ENCODE assay signal across 14 cellular contexts in genomic region chr5:73304381-73304780, GRCh38.
DNase-seq lines count a peak whose midpoint lies in the region; TF ChIP-seq lines count a peak whose summit lies in the region.
"Had no signal": no experiment of that assay in that cellular context is flagged by ENCODE, and none has a peak within 500 bp of the region (broad histone marks: within the 10 kb centered on the region; RNA-seq: fewer than 3 reads in every experiment).

No MANE protein-coding gene starts in this region.

- H3K9me3 Mint-ChIP-seq in osteocyte (ENCODE audit: unreplicated experiment): no peaks in the 10 kb centered on the region
- no peaks in the 10 kb centered on the region for H3K9me3 Mint-ChIP-seq in type B pancreatic cell

- DNase-seq in AG20443 (ENCODE audit: low spot score) (peak; percentile 66), M059J (ENCODE audit: low read depth) (peak; percentile 46), dedifferentiated amniotic fluid mesenchymal stem cell (ENCODE audit: extremely low spot score) (peak; percentile 63), osteocyte (ENCODE audit: extremely low spot score, unreplicated experiment) (no peak), type B pancreatic cell (ENCODE audit: extremely low spot score, unreplicated experiment) (no peak), hepatic stellate cell (ENCODE audit: low spot score) (no peak), ureter (ENCODE audit: low spot score) (no peak)
- DNase-seq: AML-193, MM.1S, NCI-H1105 treated with DMSO at 0.1 percent for 48 hours, NCI-H1694 treated with DMSO at 0.1 percent for 48 hours, NCI-H2171, NCI-H748 treated with DMSO at 0.1 percent for 48 hours had no signal

- TF ChIP-seq CTCF in osteocyte (IDR thresholded peaks at IDR 0.05) (no peak), type B pancreatic cell (conservative IDR thresholded peaks at IDR 0.05) (no peak)

- H3K4me1 Mint-ChIP-seq in osteocyte (ENCODE audit: unreplicated experiment) (peaks cover 60% of the 10 kb centered on the region), type B pancreatic cell (ENCODE audit: unreplicated experiment) (peaks cover 29% of the 10 kb centered on the region)

- H3K36me3 Mint-ChIP-seq in osteocyte (ENCODE audit: unreplicated experiment): peaks cover 5% of the 10 kb centered on the region
- peaks cover 3% of the 10 kb centered on the region for H3K36me3 Mint-ChIP-seq in type B pancreatic cell

- H3K27ac Mint-ChIP-seq in osteocyte (ENCODE audit: unreplicated experiment) (peak overlapping the region; percentile 45), type B pancreatic cell (no peak overlapping the region)
- H3K27ac Mint-ChIP-seq: CD14-positive monocyte had no signal

- H3K27me3 Mint-ChIP-seq in osteocyte (ENCODE audit: unreplicated experiment): peaks cover 28% of the 10 kb centered on the region
- peaks cover 96% of the 10 kb centered on the region for H3K27me3 Mint-ChIP-seq in type B pancreatic cell

- H3K4me3 Mint-ChIP-seq in osteocyte (ENCODE audit: unreplicated experiment) (no peak overlapping the region), type B pancreatic cell (no peak overlapping the region)

Comparison
In these comparisons a context has a peak if more than half of its experiments do, and no peak if none do; other contexts are left out.
1. DNase-seq: peak in AG20443 (single experiment), M059J (single experiment) and dedifferentiated amniotic fluid mesenchymal stem cell (single experiment); none in osteocyte (single experiment), type B pancreatic cell (single experiment), hepatic stellate cell (single experiment) and ureter (single experiment).